Comparison of ENCODE assay signal across 14 cellular contexts in genomic region chr12:49648722-49649032, GRCh38. TPM values are rescaled to one million over a fixed set of nuclear protein-coding genes. Genes with fewer than 3 reads are reported as not detected.
DNase-seq lines count a peak whose midpoint lies in the region; ATAC-seq and TF ChIP-seq lines count a peak whose summit lies in the region.
"Had no signal": no experiment of that assay in that cellular context is flagged by ENCODE, and none has a peak within 500 bp of the region (broad histone marks: within the 10 kb centered on the region; RNA-seq: fewer than 3 reads in every experiment).

No MANE protein-coding gene starts in this region.

- H3K27me3 ChIP-seq in CD4-positive, alpha-beta T cell (ENCODE audit: control insufficient read depth, insufficient read depth, low read length): no peaks in the 10 kb centered on the region
- H3K27me3 ChIP-seq: foreskin keratinocyte had no signal

- no peaks in the 10 kb centered on the region for H3K9me3 Mint-ChIP-seq in CD4-positive, alpha-beta T cell
- no peaks in the 10 kb centered on the region for H3K9me3 Mint-ChIP-seq in neural crest cell

- no peaks in the 10 kb centered on the region for H3K9me3 ChIP-seq in CD4-positive, alpha-beta T cell (ENCODE audit: control insufficient read depth, low read length)
- H3K9me3 ChIP-seq in KOPT-K1 (ENCODE audit: insufficient read depth, low read length, poor library complexity, severe bottlenecking): no peaks in the 10 kb centered on the region

- peaks cover 93% of the 10 kb centered on the region for H3K36me3 ChIP-seq in KOPT-K1 (ENCODE audit: insufficient read depth, low read length)

- POLR2A ChIA-PET in CD4-positive, alpha-beta T cell (lab: Charles Lee): interaction anchor here (0.5 to 5.3 kb wide), 5 partner anchors 14 to 93 kb away, joined by 3 to 36 read pairs (median 11); partner anchors contain the start of genes FMNL3 and TMBIM6

- H3K27ac ChIP-seq in CD4-positive, alpha-beta T cell (ENCODE audit: low read depth, low read length): peak overlapping the region; percentile 37
- H3K27ac ChIP-seq in KOPT-K1 (ENCODE audit: low read depth, low read length, poor library complexity, severe bottlenecking): peak overlapping the region; percentile 25
- H3K27ac ChIP-seq in cingulate gyrus (ENCODE audit: low read depth, low read length): peak overlapping the region; percentile 63
- H3K27ac ChIP-seq: foreskin keratinocyte, PC-9 had no signal

- peaks cover 45% of the 10 kb centered on the region for H3K4me1 Mint-ChIP-seq in CD4-positive, alpha-beta T cell (ENCODE audit: low read depth)
- H3K4me1 Mint-ChIP-seq in neural crest cell: peaks cover 9% of the 10 kb centered on the region

- no peaks in the 10 kb centered on the region for H3K27me3 Mint-ChIP-seq in CD4-positive, alpha-beta T cell
- no peaks in the 10 kb centered on the region for H3K27me3 Mint-ChIP-seq in neural crest cell (ENCODE audit: low read depth)

- CTCF ChIA-PET in CD4-positive, alpha-beta T cell (lab: Charles Lee): interaction anchor here (0.9 to 2.0 kb wide), 10 partner anchors 12 to 114 kb away, joined by 3 to 7 read pairs (median 4); partner anchors contain the start of genes FMNL3, PRPF40B and TMBIM6

- no peak overlapping the region for H3K4me3 Mint-ChIP-seq in CD4-positive, alpha-beta T cell
- no peak overlapping the region for H3K4me3 Mint-ChIP-seq in neural crest cell

- peak overlapping the region; percentile 67 for H3K27ac Mint-ChIP-seq in CD4-positive, alpha-beta T cell
- H3K27ac Mint-ChIP-seq in neural crest cell (ENCODE audit: unreplicated experiment): peak overlapping the region; percentile 91

- no peak for ATAC-seq in CD4-positive, alpha-beta T cell (ENCODE audit: poor library complexity)
- ATAC-seq: foreskin keratinocyte had no signal

- intact Hi-C loops in CD4-positive, alpha-beta T cell (cut with DNase I, micrococcal nuclease): loop anchor here in 1 of 2 experiments (5.0 kb wide), 1 partner anchor 189 kb away; no protein-coding TSS in a partner anchor

- no peak for TF ChIP-seq CTCF in CD4-positive, alpha-beta T cell (IDR thresholded peaks at IDR 0.05)
- TF ChIP-seq CTCF in neural crest cell (conservative IDR thresholded peaks at IDR 0.05) (no peak), GM20000 (IDR thresholded peaks at IDR 0.05; ENCODE audit: extremely low read depth, missing control alignments) (no peak)

- H3K36me3 Mint-ChIP-seq in CD4-positive, alpha-beta T cell (ENCODE audit: low read depth): peaks cover 93% of the 10 kb centered on the region
- peaks cover 7% of the 10 kb centered on the region for H3K36me3 Mint-ChIP-seq in neural crest cell (ENCODE audit: low read depth)

- no peak for DNase-seq in CD4-positive, alpha-beta T cell
- no peak for DNase-seq in neural crest cell (ENCODE audit: low read depth, low spot score)
- DNase-seq in NCI-H524 treated with DMSO at 0.1 percent for 48 hours (lab: John Stamatoyannopoulos, UW): no peak
- DNase-seq in GDM1 (lab: John Stamatoyannopoulos, UW): no peak
- DNase-seq in midbrain (lab: John Stamatoyannopoulos, UW): no peak
- DNase-seq in GM20000 (ENCODE audit: low spot score): no peak
- DNase-seq: effector memory CD4-positive, alpha-beta T cell; foreskin keratinocyte; NCI-H1092; NCI-H510A treated with DMSO at 0.1 percent for 48 hours; PC-9; stimulated activated CD4-positive, alpha-beta T cell treated with anti-CD3 and anti-CD28 coated beads, Interleukin-1b, Interleukin-23, amount 100 ng/mL, for 48 hours had no signal

RNA-seq across cellular contexts. Expression of gene PRPF40B, which starts 25.3 kb away (rescaled TPM):
- total RNA-seq in CD4-positive, alpha-beta T cell: 1 to 10 TPM; 4.7 to 6.5 TPM
- total RNA-seq in neural crest cell: 24.4 and 27.0 TPM in 2 replicates

RNA-seq across cellular contexts. Expression of gene FAM186B, which starts 43.2 kb away (rescaled TPM):
- total RNA-seq in CD4-positive, alpha-beta T cell: under 1 TPM; 0.64 to 0.74 TPM
- total RNA-seq in neural crest cell: 0.28 TPM in 1 of 2 replicates, not detected in the other

RNA-seq across cellular contexts. Expression of gene FMNL3, which starts 58.5 kb away (rescaled TPM):
- 10 to 100 TPM; 33.3 to 34.8 TPM for total RNA-seq in CD4-positive, alpha-beta T cell
- 38.9 and 41.4 TPM in 2 replicates for total RNA-seq in neural crest cell
